Comparison of ENCODE assay signal across 8 cellular contexts in the genomic region with DNA sequence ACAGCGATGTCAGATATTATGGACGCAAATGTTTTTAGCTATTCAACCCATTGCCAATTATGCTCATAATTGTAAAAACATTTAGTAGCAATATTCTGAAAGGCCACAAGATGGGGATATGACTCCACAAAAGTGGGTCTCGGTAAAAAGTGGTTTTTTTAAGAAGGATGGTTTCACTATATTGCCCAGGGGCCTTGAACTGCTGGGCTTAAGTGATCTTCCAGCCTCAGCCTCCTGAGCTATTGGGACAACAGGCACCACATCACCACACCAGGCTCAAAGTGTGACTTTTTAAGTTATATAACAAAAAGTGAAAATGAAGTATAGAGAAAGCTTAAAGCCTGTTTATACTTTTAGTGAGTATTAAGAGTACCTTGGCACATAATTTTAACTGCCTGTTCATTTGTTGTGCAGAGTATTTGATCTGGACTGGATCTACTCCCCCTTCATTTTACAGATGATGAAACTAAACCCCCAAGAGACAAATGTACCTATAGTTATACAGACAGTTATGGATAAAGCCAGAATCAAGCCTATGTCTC. TPM values are rescaled to one million over a fixed set of nuclear protein-coding genes. Genes with fewer than 3 reads are reported as not detected.
DNase-seq lines count a peak whose midpoint lies in the region; ATAC-seq and TF ChIP-seq lines count a peak whose summit lies in the region.

No MANE protein-coding gene starts in this region.

- CTCF ChIA-PET in CD4-positive, alpha-beta memory T cell (lab: Charles Lee; ENCODE audit: partially characterized antibody) = interaction anchor here (0.6 to 5.9 kb wide), 30 partner anchors 9 to 682 kb away, joined by 3 to 100 read pairs (median 4); a partner anchor contains a TSS

- H3K36me3 ChIP-seq in CD4-positive, alpha-beta memory T cell (ENCODE audit: insufficient read depth, low read length) = no peaks in the 10 kb centered on the region
- H3K36me3 ChIP-seq in adipocyte (ENCODE audit: control insufficient read depth, insufficient read depth, low read length, severe bottlenecking) = peaks cover 11% of the 10 kb centered on the region
- H3K36me3 ChIP-seq in heart right ventricle = no peaks in the 10 kb centered on the region

- peak overlapping the region; percentile 35 for H3K9ac ChIP-seq in adipocyte (ENCODE audit: low read length)

- no peaks in the 10 kb centered on the region for H3K27me3 Mint-ChIP-seq in CD4-positive, alpha-beta memory T cell

- H3K27ac Mint-ChIP-seq in CD4-positive, alpha-beta memory T cell = peak overlapping the region; percentile 48 to 88 (median 77)

- peak; percentile 47 to 72 (median 71) for DNase-seq in CD4-positive, alpha-beta memory T cell
- DNase-seq in NCI-H524 (lab: John Stamatoyannopoulos, UW) (peak; percentile 29 to 74), adipocyte (ENCODE audit: low read depth) (peak; percentile 91), heart right ventricle (peak in 1 of 2 donors; percentile 26), retinal pigment epithelial cell (ENCODE audit: low read depth) (no peak), mucosa of gallbladder (ENCODE audit: low spot score) (no peak)

- H3K4me1 ChIP-seq in CD4-positive, alpha-beta memory T cell (ENCODE audit: insufficient read depth, low read length) = peaks cover 32% of the 10 kb centered on the region
- H3K4me1 ChIP-seq in adipocyte (ENCODE audit: control insufficient read depth, insufficient read depth, low read length) (peaks cover 56% of the 10 kb centered on the region), heart right ventricle (peaks cover 0 to 43% (median 36%) of the 10 kb centered on the region in 9 donors)

- H3K27me3 ChIP-seq in CD4-positive, alpha-beta memory T cell (ENCODE audit: insufficient read depth, low read length) = no peaks in the 10 kb centered on the region
- H3K27me3 ChIP-seq in adipocyte (replicated peaks; ENCODE audit: control insufficient read depth, insufficient read depth, low read length) (no peaks in the 10 kb centered on the region), heart right ventricle (no peaks in the 10 kb centered on the region)

- no peaks in the 10 kb centered on the region for H3K9me3 Mint-ChIP-seq in CD4-positive, alpha-beta memory T cell

- ATAC-seq in GM18511 (IDR thresholded peaks at IDR 0.05; ENCODE audit: unreplicated experiment) (peak; percentile 83), HG03342 (IDR thresholded peaks at IDR 0.05; ENCODE audit: unreplicated experiment) (peak; percentile 63), heart right ventricle (peak in 7 of 8 donors; percentile 55 to 83 (median 74))

- H3K36me3 Mint-ChIP-seq in CD4-positive, alpha-beta memory T cell = peaks cover 0 to 5% of the 10 kb centered on the region in 2 donors

- peak overlapping the region in 1 of 8 donors; percentile 15 for H3K4me3 Mint-ChIP-seq in CD4-positive, alpha-beta memory T cell

- H3K9me3 ChIP-seq in CD4-positive, alpha-beta memory T cell (ENCODE audit: control insufficient read depth in 1 of 2, low read length in 2 of 2) = no peaks in the 10 kb centered on the region
- H3K9me3 ChIP-seq in adipocyte (ENCODE audit: control insufficient read depth, low read length) = no peaks in the 10 kb centered on the region
- H3K9me3 ChIP-seq in heart right ventricle = no peaks in the 10 kb centered on the region

- 17 to 24% methylated on average over 3 of the region's 3 CpGs for WGBS in heart right ventricle, 2 donors

- no peak overlapping the region for H3K4me3 ChIP-seq in CD4-positive, alpha-beta memory T cell (ENCODE audit: low read length in 2 of 2)
- peak overlapping the region; percentile 14 for H3K4me3 ChIP-seq in adipocyte (ENCODE audit: low read length)
- H3K4me3 ChIP-seq in heart right ventricle = no peak overlapping the region
- no peak overlapping the region for H3K4me3 ChIP-seq in retinal pigment epithelial cell (ENCODE audit: low read length)

- TF ChIP-seq CTCF in heart right ventricle (IDR thresholded peaks at IDR 0.05) (peak; percentile 52 to 80 (median 73)), retinal pigment epithelial cell (conservative IDR thresholded peaks at IDR 0.05; ENCODE audit: low read depth, low read length) (peak; percentile 58)

- H3K4me1 Mint-ChIP-seq in CD4-positive, alpha-beta memory T cell = peaks cover 35 to 61% (median 42%) of the 10 kb centered on the region in 4 donors

- H3K27ac ChIP-seq in CD4-positive, alpha-beta memory T cell (ENCODE audit: low read depth, low read length) = peak overlapping the region; percentile 32
- H3K27ac ChIP-seq in heart right ventricle = peak overlapping the region in 2 of 10 donors; percentile 0 to 6

- intact Hi-C loops in CD4-positive, alpha-beta memory T cell (cut with micrococcal nuclease) = loop anchor here (1.0 to 2.0 kb wide), 7 partner anchors 9 to 682 kb away; a partner anchor contains a TSS
- intact Hi-C loops in heart right ventricle (cut with DNase I) = loop anchor here in 6 of 10 donors (2.0 to 10.0 kb wide), 6 partner anchors 98 to 418 kb away; a partner anchor contains a TSS

- POLR2A ChIA-PET in CD4-positive, alpha-beta memory T cell (lab: Charles Lee; ENCODE audit: partially characterized antibody) = interaction anchor here (0.6 to 2.1 kb wide), 5 partner anchors 9 to 557 kb away, joined by 3 to 21 read pairs (median 4); a partner anchor contains a TSS

RNA-seq across cellular contexts. Expression of a gene that starts 9.4 kb away (rescaled TPM):
- 10 to 100 TPM; 65.1 to 69.9 TPM for total RNA-seq in CD4-positive, alpha-beta memory T cell
- polyA plus RNA-seq in CD4-positive, alpha-beta memory T cell = 10 to 100 TPM; 77.5 to 77.7 TPM
- total RNA-seq in heart right ventricle (100 to 1,000 TPM in 1 of 10 donors, 10 to 100 TPM in 9; 63.3 to 108 (median 75.8) TPM), mucosa of gallbladder (78.6 TPM)
- polyA plus RNA-seq in heart right ventricle = 10 to 100 TPM in 1 of 2 donors, 1 to 10 TPM in 1; 9.9 to 57.2 TPM

RNA-seq across cellular contexts. Expression of a gene that starts 10.2 kb away (rescaled TPM):
- 10 to 100 TPM; 24.1 to 26.1 TPM for total RNA-seq in CD4-positive, alpha-beta memory T cell
- 10 to 100 TPM; 22.7 to 26.6 TPM for polyA plus RNA-seq in CD4-positive, alpha-beta memory T cell
- total RNA-seq in heart right ventricle = 10 to 100 TPM; 16.1 to 40.8 (median 19.5) TPM
- polyA plus RNA-seq in heart right ventricle = 1 to 10 TPM; 7.1 to 7.2 TPM
- 81.5 TPM for total RNA-seq in mucosa of gallbladder

RNA-seq across cellular contexts. Expression of a gene that starts 40.2 kb away (rescaled TPM):
- total RNA-seq in CD4-positive, alpha-beta memory T cell = 10 to 100 TPM; 23.3 to 23.7 TPM
- 1 to 10 TPM; 1.4 to 5.8 TPM for polyA plus RNA-seq in CD4-positive, alpha-beta memory T cell
- total RNA-seq in heart right ventricle (10 to 100 TPM; 12.5 to 21.2 (median 16.3) TPM), mucosa of gallbladder (18.6 TPM)
- polyA plus RNA-seq in heart right ventricle = 1 to 10 TPM; 3.3 to 7.1 TPM

Comparison
In these comparisons a context has a peak if more than half of its experiments do, and no peak if none do; other contexts are left out.
1. DNase-seq: peak in CD4-positive, alpha-beta memory T cell (5 of 5), NCI-H524 (2 of 2) and adipocyte (single experiment); none in retinal pigment epithelial cell (single experiment) and mucosa of gallbladder (single experiment).
2. Peak in every context shown above with its lines, with median percentiles within 50 percentile points of each other: ATAC-seq.